Comparison of ENCODE assay signal across 8 cellular contexts in genomic region chr13:30465541-30466357, GRCh38. TPM values are rescaled to one million over a fixed set of nuclear protein-coding genes. Genes with fewer than 3 reads are reported as not detected.
A peak's percentile ranks its signal among the peaks of the same experiment; 100 is the strongest.
DNase-seq lines count a peak whose midpoint lies in the region; TF ChIP-seq lines count a peak whose summit lies in the region.

HMGB1 (minus strand) TSS chr13:30465936; CDS start chr13:30463680, 2,256 bp downstream.

- peak within 1 kb of the TSS; percentile 82 for H3K14ac ChIP-seq in H9 (ENCODE audit: insufficient read depth, low read length)

- peaks cover 4% of the 10 kb centered on the region for H3K23me2 ChIP-seq in H9 (ENCODE audit: insufficient read length, low read depth, low read length, poor library complexity, severe bottlenecking)

- H3K9ac ChIP-seq in H9 (ENCODE audit: extremely low read depth, insufficient read length, low read length), result peak within 1 kb of the TSS; percentile 77

- peaks cover 7% of the 10 kb centered on the region; the same call in 1 of the 2 replicates for H3K79me2 ChIP-seq in H9 (ENCODE audit: insufficient read depth, low read length)

- H4K8ac ChIP-seq in H9 (replicated peaks; ENCODE audit: insufficient read length, low read depth, low read length), result no peak within 1 kb of the TSS

- H2AK5ac ChIP-seq in H9 (ENCODE audit: insufficient read length, low read length), result no peak within 1 kb of the TSS

- no peak within 1 kb of the TSS for H3K27ac ChIP-seq in H9 (ENCODE audit: insufficient read length, low read depth, low read length)

- H3K9me3 ChIP-seq in H9 (ENCODE audit: control insufficient read depth, low read depth, low read length) (no peaks in the 10 kb centered on the region), MG63 (no peaks in the 10 kb centered on the region)

- H3K27me3 ChIP-seq in H9 (ENCODE audit: insufficient read depth, low read length) (no peaks in the 10 kb centered on the region), MG63 (no peaks in the 10 kb centered on the region)

- peaks cover 31% of the 10 kb centered on the region for H3K36me3 ChIP-seq in MG63

- no peak within 1 kb of the TSS for H2BK5ac ChIP-seq in H9 (ENCODE audit: insufficient read length, low read length)

- no peak within 1 kb of the TSS for H2BK120ac ChIP-seq in H9 (ENCODE audit: low read depth, low read length, poor library complexity, severe bottlenecking)

- peaks cover 3% of the 10 kb centered on the region; the same call in 1 of the 2 replicates for H3K4me1 ChIP-seq in H9 (ENCODE audit: insufficient read depth, low read length)

- no CpG with 5 or more reads among the region's 64 CpGs for WGBS in H9 (ENCODE audit: extremely low coverage, insufficient read length, low lambda C conversion rate)

- H4K20me1 ChIP-seq in H9 (ENCODE audit: control insufficient read depth, insufficient read depth, insufficient read length), result no peaks in the 10 kb centered on the region

- H3K4me3 ChIP-seq in MG63 (peak within 1 kb of the TSS; percentile 73), fibroblast of the aortic adventitia (ENCODE audit: low read depth, low read length) (peak within 1 kb of the TSS; percentile 74)

- no peak within 1 kb of the TSS for H3K4ac ChIP-seq in H9 (ENCODE audit: low read depth, low read length)

- H3K56ac ChIP-seq in H9 (ENCODE audit: insufficient read length, low read depth, low read length), result no peak within 1 kb of the TSS

- no peak within 1 kb of the TSS for H4K5ac ChIP-seq in H9 (ENCODE audit: insufficient read length, low read depth, low read length)

- no peak within 1 kb of the TSS for H4K91ac ChIP-seq in H9 (ENCODE audit: insufficient read length, low read depth, low read length)

- no peak within 1 kb of the TSS for H2BK20ac ChIP-seq in H9 (ENCODE audit: low read depth, low read length, poor library complexity, severe bottlenecking)

- peak within 1 kb of the TSS; percentile 88 to 95 for H3K4me3 Mint-ChIP-seq in H9
- H3K4me3 Mint-ChIP-seq in nephron, result peak within 1 kb of the TSS; percentile 93 to 97 (median 96)
- peak within 1 kb of the TSS; percentile 93 for H3K4me3 Mint-ChIP-seq in stimulated activated naive CD8-positive, alpha-beta T cell treated with anti-CD3 and anti-CD28 coated beads, Interleukin-15, Interleukin-2, amounts not matched to agents 100 ng/mL and 50 ng/mL, for 24 hours

- no peak within 1 kb of the TSS for H3K23ac ChIP-seq in H9 (ENCODE audit: insufficient read length, low read depth, low read length)

- H3K9me3 Mint-ChIP-seq in H9 (peaks cover 3% of the 10 kb centered on the region in 2 experiments; a peak in 3 of 5 replicates), nephron (no peaks in the 10 kb centered on the region)
- H3K9me3 Mint-ChIP-seq in stimulated activated naive CD8-positive, alpha-beta T cell treated with anti-CD3 and anti-CD28 coated beads, Interleukin-15, Interleukin-2, amounts not matched to agents 100 ng/mL and 50 ng/mL, for 24 hours, result no peaks in the 10 kb centered on the region

- H3K4me2 ChIP-seq in H9 (ENCODE audit: insufficient read depth, insufficient read length, low read length), result peak within 1 kb of the TSS; percentile 37

- H3K27me3 Mint-ChIP-seq in H9 (ENCODE audit: low read depth) (peaks cover 3% of the 10 kb centered on the region; the same call in 1 of the 2 replicates), nephron (ENCODE audit: low read depth) (no peaks in the 10 kb centered on the region)
- peaks cover 4% of the 10 kb centered on the region for H3K27me3 Mint-ChIP-seq in stimulated activated naive CD8-positive, alpha-beta T cell treated with anti-CD3 and anti-CD28 coated beads, Interleukin-15, Interleukin-2, amounts not matched to agents 100 ng/mL and 50 ng/mL, for 24 hours

- peaks cover 10 to 22% of the 10 kb centered on the region in 2 experiments for H3K4me1 Mint-ChIP-seq in H9
- peaks cover 41% of the 10 kb centered on the region for H3K4me1 Mint-ChIP-seq in nephron
- peaks cover 34% of the 10 kb centered on the region for H3K4me1 Mint-ChIP-seq in stimulated activated naive CD8-positive, alpha-beta T cell treated with anti-CD3 and anti-CD28 coated beads, Interleukin-15, Interleukin-2, amounts not matched to agents 100 ng/mL and 50 ng/mL, for 24 hours (ENCODE audit: low read depth)

- peak within 1 kb of the TSS; percentile 97 to 99 (median 99) for H3K27ac Mint-ChIP-seq in H9
- H3K27ac Mint-ChIP-seq in nephron, result peak within 1 kb of the TSS; percentile 99 to 100 (median 100)
- peak within 1 kb of the TSS; percentile 99 for H3K27ac Mint-ChIP-seq in stimulated activated naive CD8-positive, alpha-beta T cell treated with anti-CD3 and anti-CD28 coated beads, Interleukin-15, Interleukin-2, amounts not matched to agents 100 ng/mL and 50 ng/mL, for 24 hours

- H2BK15ac ChIP-seq in H9 (ENCODE audit: low read depth, low read length), result no peak within 1 kb of the TSS

- H2AFZ ChIP-seq in H9 (ENCODE audit: low read length), result no peak within 1 kb of the TSS

- no peak within 1 kb of the TSS for H2BK12ac ChIP-seq in H9 (ENCODE audit: insufficient read length, low read depth, low read length)

- H3K18ac ChIP-seq in H9 (ENCODE audit: insufficient read length, low read depth, low read length), result peak within 1 kb of the TSS; percentile 29

- DNase-seq in ELR (ENCODE audit: low read depth) (peak; percentile 100), H9 (peak; percentile 99), MG63 (peak; percentile 99), SHP77 treated with DMSO at 0.1 percent for 48 hours (lab: John Stamatoyannopoulos, UW) (peak; percentile 97), fibroblast of the aortic adventitia (ENCODE audit: low read depth) (peak; percentile 99)
- peak; percentile 99 for DNase-seq in activated effector memory CD4-positive, alpha-beta T cell treated with anti-CD3 and anti-CD28 coated beads, Interleukin-2, amount 50 U/mL, for 16 hours

- no peak within 1 kb of the TSS for H3T11ph ChIP-seq in H9 (ENCODE audit: low read length)

- H3K36me3 Mint-ChIP-seq in H9 (ENCODE audit: insufficient read depth in 1 of 3, low read depth in 3 of 3), result peaks cover 24 to 33% (median 30%) of the 10 kb centered on the region in 3 experiments
- peaks cover 25% of the 10 kb centered on the region for H3K36me3 Mint-ChIP-seq in nephron (ENCODE audit: low read depth)
- peaks cover 36% of the 10 kb centered on the region for H3K36me3 Mint-ChIP-seq in stimulated activated naive CD8-positive, alpha-beta T cell treated with anti-CD3 and anti-CD28 coated beads, Interleukin-15, Interleukin-2, amounts not matched to agents 100 ng/mL and 50 ng/mL, for 24 hours (ENCODE audit: low read depth)

- no peaks in the 10 kb centered on the region for H3K79me1 ChIP-seq in H9 (ENCODE audit: insufficient read depth, low read depth, low read length, poor library complexity, severe bottlenecking)

- TF ChIP-seq CTCF in H9 (conservative IDR thresholded peaks at IDR 0.05) (no peak), fibroblast of the aortic adventitia (IDR thresholded peaks at IDR 0.05; ENCODE audit: insufficient read depth, low read length) (no peak), nephron (IDR thresholded peaks at IDR 0.05; ENCODE audit: unreplicated experiment in 3 of 3) (no peak)

RNA-seq across cellular contexts. Expression of gene HMGB1, which starts in this region (rescaled TPM):
- total RNA-seq in H9 (2021), result 682 and 688 TPM in 2 replicates
- 638 and 1,413 TPM in 2 replicates for total RNA-seq in MG63 (2014; rRNA removed; shearing (Covaris generic); ENCODE audit: low replicate concordance)
- 319 and 407 TPM in 2 replicates for total RNA-seq in fibroblast of the aortic adventitia (ENCODE audit: low replicate concordance)
